1 cellular context compared by ENCODE assay signal in genomic region chr6:154414021-154414813, GRCh38.
TF ChIP-seq lines count a peak whose summit lies in the region.

No MANE protein-coding gene starts in this region.

TF ChIP-seq in HepG2, 621 proteins besides CTCF, POLR2A, EP300 and RAD21 (continued from another document and continues in another):
- TF ChIP-seq HMG20A (CRISPR knock-in tag; IDR thresholded peaks at IDR 0.05; ENCODE audit: borderline replicate concordance) (peak; percentile 82; the same call in 1 of the 2 replicates), SAFB2 (CRISPR knock-in tag; IDR thresholded peaks at IDR 0.05; ENCODE audit: borderline replicate concordance, low read depth) (no peak), ZNF383 (CRISPR knock-in tag; IDR thresholded peaks at IDR 0.05; ENCODE audit: borderline replicate concordance) (no peak), MTA3 (CRISPR knock-in tag; IDR thresholded peaks at IDR 0.05) (no peak), HIVEP1 (CRISPR knock-in tag; IDR thresholded peaks at IDR 0.05) (no peak), ZFP82 (CRISPR knock-in tag; IDR thresholded peaks at IDR 0.05; ENCODE audit: borderline replicate concordance) (no peak), SIX4 (CRISPR knock-in tag; IDR thresholded peaks at IDR 0.05) (peak; percentile 87), PHF21A (CRISPR knock-in tag; IDR thresholded peaks at IDR 0.05) (no peak), MLLT10 (CRISPR knock-in tag; IDR thresholded peaks at IDR 0.05) (no peak), ZSCAN21 (CRISPR knock-in tag; IDR thresholded peaks at IDR 0.05; ENCODE audit: borderline replicate concordance) (no peak), RFX1 (IDR thresholded peaks at IDR 0.05) (no peak), HOXD1 (CRISPR knock-in tag; IDR thresholded peaks at IDR 0.05) (no peak), ZNF772 (CRISPR knock-in tag; IDR thresholded peaks at IDR 0.05) (no peak), CSRNP1 (CRISPR knock-in tag; IDR thresholded peaks at IDR 0.05) (no peak), ZBTB20 (CRISPR knock-in tag; IDR thresholded peaks at IDR 0.05; ENCODE audit: borderline replicate concordance, low read depth) (no peak), FOSL1 (CRISPR knock-in tag; IDR thresholded peaks at IDR 0.05; ENCODE audit: borderline replicate concordance) (no peak), SAP130 (CRISPR knock-in tag; IDR thresholded peaks at IDR 0.05; ENCODE audit: low read depth) (peak; percentile 71), ZNF749 (CRISPR knock-in tag; IDR thresholded peaks at IDR 0.05; ENCODE audit: borderline replicate concordance) (no peak), MIXL1 (CRISPR knock-in tag; IDR thresholded peaks at IDR 0.05) (peak; percentile 54; the same call in 1 of the 2 replicates), TBX3 (IDR thresholded peaks at IDR 0.05; ENCODE audit: borderline replicate concordance) (peak; percentile 72; the same call in 1 of the 2 replicates), CEBPG (CRISPR knock-in tag; IDR thresholded peaks at IDR 0.05) (no peak), LBX2 (CRISPR knock-in tag; IDR thresholded peaks at IDR 0.05; ENCODE audit: borderline replicate concordance) (no peak), ZMAT3 (CRISPR knock-in tag; conservative IDR thresholded peaks at IDR 0.05) (no peak), KDM6A (CRISPR knock-in tag; IDR thresholded peaks at IDR 0.05; ENCODE audit: low read depth) (no peak), CHCHD3 (CRISPR knock-in tag; IDR thresholded peaks at IDR 0.05) (no peak), MED13 (CRISPR knock-in tag; IDR thresholded peaks at IDR 0.05) (no peak), SNAI1 (CRISPR knock-in tag; IDR thresholded peaks at IDR 0.05; ENCODE audit: borderline replicate concordance) (no peak), PLRG1 (conservative IDR thresholded peaks at IDR 0.05) (no peak), U2AF2 (IDR thresholded peaks at IDR 0.05; ENCODE audit: low read depth, low read length) (no peak), NCOR1 (IDR thresholded peaks at IDR 0.05; ENCODE audit: borderline replicate concordance, low read length) (no peak), MXD4 (CRISPR knock-in tag; IDR thresholded peaks at IDR 0.05) (no peak), THYN1 (CRISPR knock-in tag; IDR thresholded peaks at IDR 0.05; ENCODE audit: borderline replicate concordance, low read depth) (no peak), ZNF782 (CRISPR knock-in tag; IDR thresholded peaks at IDR 0.05; ENCODE audit: borderline replicate concordance) (no peak), ZNF142 (CRISPR knock-in tag; IDR thresholded peaks at IDR 0.05) (no peak), KLF12 (CRISPR knock-in tag; IDR thresholded peaks at IDR 0.05; ENCODE audit: borderline replicate concordance) (no peak), DMAP1 (CRISPR knock-in tag; IDR thresholded peaks at IDR 0.05) (no peak), BORCS8-MEF2B (CRISPR knock-in tag; IDR thresholded peaks at IDR 0.05) (no peak), SMC3 (IDR thresholded peaks at IDR 0.05; ENCODE audit: low read length) (no peak), ZNF577 (CRISPR knock-in tag; IDR thresholded peaks at IDR 0.05; ENCODE audit: borderline replicate concordance, low read depth) (no peak), PAF1 (CRISPR knock-in tag; IDR thresholded peaks at IDR 0.05) (no peak), ZSCAN29 (CRISPR knock-in tag; conservative IDR thresholded peaks at IDR 0.05) (no peak), HOXA9 (CRISPR knock-in tag; IDR thresholded peaks at IDR 0.05; ENCODE audit: borderline replicate concordance) (no peak), ZNF230 (CRISPR knock-in tag; IDR thresholded peaks at IDR 0.05) (no peak), ZEB1 (IDR thresholded peaks at IDR 0.05; ENCODE audit: insufficient replicate concordance, low read depth) (no peak), FOXJ3 (CRISPR knock-in tag; IDR thresholded peaks at IDR 0.05; ENCODE audit: borderline replicate concordance) (peak; percentile 44; the same call in 1 of the 2 replicates), NCOA5 (CRISPR knock-in tag; IDR thresholded peaks at IDR 0.05) (no peak), HNRNPH1 (optimal IDR thresholded peaks at IDR 0.05; ENCODE audit: low read depth, low read length) (no peak), HMG20B (CRISPR knock-in tag; conservative IDR thresholded peaks at IDR 0.05) (no peak), HNRNPLL (IDR thresholded peaks at IDR 0.05; ENCODE audit: low read depth, low read length, poor library complexity, severe bottlenecking) (no peak), ZNF274 (CRISPR knock-in tag; IDR thresholded peaks at IDR 0.05) (no peak), ZFP36 (IDR thresholded peaks at IDR 0.05; ENCODE audit: borderline replicate concordance, low read depth, low read length, partially characterized antibody) (no peak), PAX8 (CRISPR knock-in tag; IDR thresholded peaks at IDR 0.05; ENCODE audit: borderline replicate concordance) (no peak), GZF1 (CRISPR knock-in tag; IDR thresholded peaks at IDR 0.05) (no peak), TCF12 (IDR thresholded peaks at IDR 0.05) (no peak), TCF12 (CRISPR knock-in tag; IDR thresholded peaks at IDR 0.05) (no peak), ZNF20 (CRISPR knock-in tag; IDR thresholded peaks at IDR 0.05) (no peak), SYNCRIP (IDR thresholded peaks at IDR 0.05; ENCODE audit: insufficient read depth, low read depth, low read length) (no peak), JARID2 (CRISPR knock-in tag; IDR thresholded peaks at IDR 0.05; ENCODE audit: insufficient replicate concordance) (no peak), ATF7-NPFF (CRISPR knock-in tag; IDR thresholded peaks at IDR 0.05; ENCODE audit: low read depth) (no peak)
- TF ChIP-seq, protein P1, sequence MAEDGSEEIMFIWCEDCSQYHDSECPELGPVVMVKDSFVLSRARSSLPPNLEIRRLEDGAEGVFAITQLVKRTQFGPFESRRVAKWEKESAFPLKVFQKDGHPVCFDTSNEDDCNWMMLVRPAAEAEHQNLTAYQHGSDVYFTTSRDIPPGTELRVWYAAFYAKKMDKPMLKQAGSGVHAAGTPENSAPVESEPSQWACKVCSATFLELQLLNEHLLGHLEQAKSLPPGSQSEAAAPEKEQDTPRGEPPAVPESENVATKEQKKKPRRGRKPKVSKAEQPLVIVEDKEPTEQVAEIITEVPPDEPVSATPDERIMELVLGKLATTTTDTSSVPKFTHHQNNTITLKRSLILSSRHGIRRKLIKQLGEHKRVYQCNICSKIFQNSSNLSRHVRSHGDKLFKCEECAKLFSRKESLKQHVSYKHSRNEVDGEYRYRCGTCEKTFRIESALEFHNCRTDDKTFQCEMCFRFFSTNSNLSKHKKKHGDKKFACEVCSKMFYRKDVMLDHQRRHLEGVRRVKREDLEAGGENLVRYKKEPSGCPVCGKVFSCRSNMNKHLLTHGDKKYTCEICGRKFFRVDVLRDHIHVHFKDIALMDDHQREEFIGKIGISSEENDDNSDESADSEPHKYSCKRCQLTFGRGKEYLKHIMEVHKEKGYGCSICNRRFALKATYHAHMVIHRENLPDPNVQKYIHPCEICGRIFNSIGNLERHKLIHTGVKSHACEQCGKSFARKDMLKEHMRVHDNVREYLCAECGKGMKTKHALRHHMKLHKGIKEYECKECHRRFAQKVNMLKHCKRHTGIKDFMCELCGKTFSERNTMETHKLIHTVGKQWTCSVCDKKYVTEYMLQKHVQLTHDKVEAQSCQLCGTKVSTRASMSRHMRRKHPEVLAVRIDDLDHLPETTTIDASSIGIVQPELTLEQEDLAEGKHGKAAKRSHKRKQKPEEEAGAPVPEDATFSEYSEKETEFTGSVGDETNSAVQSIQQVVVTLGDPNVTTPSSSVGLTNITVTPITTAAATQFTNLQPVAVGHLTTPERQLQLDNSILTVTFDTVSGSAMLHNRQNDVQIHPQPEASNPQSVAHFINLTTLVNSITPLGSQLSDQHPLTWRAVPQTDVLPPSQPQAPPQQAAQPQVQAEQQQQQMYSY (CRISPR knock-in tag; IDR thresholded peaks at IDR 0.05), result no peak
- TF ChIP-seq, protein P2, sequence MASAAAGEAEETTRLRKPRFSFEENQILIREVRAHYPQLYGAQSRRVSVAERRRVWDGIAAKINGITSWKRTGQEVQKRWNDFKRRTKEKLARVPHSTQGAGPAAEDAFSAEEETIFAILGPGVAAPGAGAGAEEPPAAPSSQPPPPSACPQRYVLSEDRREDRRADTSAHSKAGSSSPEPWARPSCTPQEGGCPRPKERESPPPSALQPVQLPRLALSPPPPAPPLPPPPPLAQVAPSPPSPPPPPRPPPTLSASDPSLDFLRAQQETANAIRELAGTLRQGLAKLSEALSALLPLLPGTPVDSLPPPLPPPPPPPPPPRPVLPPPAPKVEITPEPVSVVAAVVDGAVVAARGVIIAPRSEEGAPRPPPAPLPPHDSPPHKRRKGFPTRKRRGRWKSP (CRISPR knock-in tag; IDR thresholded peaks at IDR 0.05), result no peak
- TF ChIP-seq, protein P3, sequence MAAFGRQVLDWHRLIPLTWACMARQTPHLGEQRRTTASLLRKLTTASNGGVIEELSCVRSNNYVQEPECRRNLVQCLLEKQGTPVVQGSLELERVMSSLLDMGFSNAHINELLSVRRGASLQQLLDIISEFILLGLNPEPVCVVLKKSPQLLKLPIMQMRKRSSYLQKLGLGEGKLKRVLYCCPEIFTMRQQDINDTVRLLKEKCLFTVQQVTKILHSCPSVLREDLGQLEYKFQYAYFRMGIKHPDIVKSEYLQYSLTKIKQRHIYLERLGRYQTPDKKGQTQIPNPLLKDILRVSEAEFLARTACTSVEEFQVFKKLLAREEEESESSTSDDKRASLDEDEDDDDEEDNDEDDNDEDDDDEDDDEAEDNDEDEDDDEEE (CRISPR knock-in tag; IDR thresholded peaks at IDR 0.05), result no peak
- TF ChIP-seq, protein P4, sequence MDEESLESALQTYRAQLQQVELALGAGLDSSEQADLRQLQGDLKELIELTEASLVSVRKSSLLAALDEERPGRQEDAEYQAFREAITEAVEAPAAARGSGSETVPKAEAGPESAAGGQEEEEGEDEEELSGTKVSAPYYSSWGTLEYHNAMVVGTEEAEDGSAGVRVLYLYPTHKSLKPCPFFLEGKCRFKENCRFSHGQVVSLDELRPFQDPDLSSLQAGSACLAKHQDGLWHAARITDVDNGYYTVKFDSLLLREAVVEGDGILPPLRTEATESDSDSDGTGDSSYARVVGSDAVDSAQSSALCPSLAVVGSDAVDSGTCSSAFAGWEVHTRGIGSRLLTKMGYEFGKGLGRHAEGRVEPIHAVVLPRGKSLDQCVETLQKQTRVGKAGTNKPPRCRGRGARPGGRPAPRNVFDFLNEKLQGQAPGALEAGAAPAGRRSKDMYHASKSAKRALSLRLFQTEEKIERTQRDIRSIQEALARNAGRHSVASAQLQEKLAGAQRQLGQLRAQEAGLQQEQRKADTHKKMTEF (CRISPR knock-in tag; IDR thresholded peaks at IDR 0.05), result peak; percentile 70; the same call in 1 of the 2 replicates
- TF ChIP-seq, protein P5, sequence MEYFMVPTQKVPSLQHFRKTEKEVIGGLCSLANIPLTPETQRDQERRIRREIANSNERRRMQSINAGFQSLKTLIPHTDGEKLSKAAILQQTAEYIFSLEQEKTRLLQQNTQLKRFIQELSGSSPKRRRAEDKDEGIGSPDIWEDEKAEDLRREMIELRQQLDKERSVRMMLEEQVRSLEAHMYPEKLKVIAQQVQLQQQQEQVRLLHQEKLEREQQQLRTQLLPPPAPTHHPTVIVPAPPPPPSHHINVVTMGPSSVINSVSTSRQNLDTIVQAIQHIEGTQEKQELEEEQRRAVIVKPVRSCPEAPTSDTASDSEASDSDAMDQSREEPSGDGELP (IDR thresholded peaks at IDR 0.05; ENCODE audit: borderline replicate concordance, low read depth), result no peak
